In the genomic region with DNA sequence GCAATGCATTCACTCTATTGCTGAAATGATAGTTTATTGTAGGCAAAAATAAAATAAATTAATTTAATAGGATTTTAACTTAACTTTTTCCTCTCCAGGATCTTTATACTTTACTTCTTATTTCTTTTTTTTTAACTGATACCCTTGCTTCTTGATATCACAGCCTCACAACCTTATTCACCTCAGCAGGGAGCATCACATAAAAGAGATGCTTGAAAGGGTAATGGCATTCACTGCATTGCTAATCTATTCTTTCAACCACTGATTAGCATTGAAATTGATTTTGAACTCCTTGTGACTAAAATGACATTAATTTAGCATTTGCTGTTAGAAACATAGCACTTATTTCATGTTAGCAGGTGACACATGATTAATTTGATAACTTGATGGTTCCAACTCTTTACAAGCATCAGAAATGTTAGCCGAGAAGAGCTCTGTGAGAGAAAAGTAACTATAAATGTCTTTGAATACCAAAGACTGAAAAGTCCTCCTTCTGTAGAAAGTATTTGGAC, we compare ENCODE assay signal across 18 cellular contexts.
DNase-seq lines count a peak whose midpoint lies in the region; ATAC-seq and TF ChIP-seq lines count a peak whose summit lies in the region.
"Had no signal": no experiment of that assay in that cellular context is flagged by ENCODE, and none has a peak within 500 bp of the region (broad histone marks: within the 10 kb centered on the region; RNA-seq: fewer than 3 reads in every experiment).

No MANE protein-coding gene starts in this region.

- H3K27me3 Mint-ChIP-seq in H9 (ENCODE audit: low read depth) (no peaks in the 10 kb centered on the region), WTC11 (ENCODE audit: low read depth) (peaks cover 4% of the 10 kb centered on the region)
- H3K27me3 Mint-ChIP-seq: B cell had no signal

- H3K4me1 Mint-ChIP-seq in H9 (peaks cover 30 to 54% of the 10 kb centered on the region in 2 experiments), WTC11 (peaks cover 76% of the 10 kb centered on the region)
- H3K4me1 Mint-ChIP-seq: B cell had no signal

- H4K91ac ChIP-seq in H9 (ENCODE audit: insufficient read length, low read depth, low read length) = no peak overlapping the region

- H2AFZ ChIP-seq in H9 (ENCODE audit: low read length) = no peak overlapping the region
- H2AFZ ChIP-seq: GM23248 had no signal

- H3K9me3 ChIP-seq in H9 (ENCODE audit: control insufficient read depth, low read depth, low read length) (no peaks in the 10 kb centered on the region), iPS-18a (ENCODE audit: control insufficient read depth, low read depth, low read length) (no peaks in the 10 kb centered on the region), colonic mucosa (no peaks in the 10 kb centered on the region)
- H3K9me3 ChIP-seq: BLaER1 treated with 17β-estradiol and CSF1 and Interleukin-3, amounts not matched to agents 10 nM and 100 nM had no signal

- no peak overlapping the region for H2BK20ac ChIP-seq in H9 (ENCODE audit: low read depth, low read length, poor library complexity, severe bottlenecking)

- no CpG with 5 or more reads among the region's 1 CpG for WGBS in H9 (ENCODE audit: extremely low coverage, insufficient read length, low lambda C conversion rate)

- POLR2A ChIA-PET in WTC11 (lab: Charles Lee) = no interaction called here

- no peaks in the 10 kb centered on the region for H3K23me2 ChIP-seq in H9 (ENCODE audit: insufficient read length, low read depth, low read length, poor library complexity, severe bottlenecking)

- no peak overlapping the region for H2BK5ac ChIP-seq in H9 (ENCODE audit: insufficient read length, low read length)

- H3K27ac Mint-ChIP-seq in H9 (peak overlapping the region; percentile 49 to 87 (median 75); a peak in 6 of 7 replicates), WTC11 (peak overlapping the region; percentile 98)
- H3K27ac Mint-ChIP-seq: B cell; CD8-positive, alpha-beta T cell had no signal

- no peaks in the 10 kb centered on the region for H3K79me2 ChIP-seq in H9 (ENCODE audit: insufficient read depth, low read length)

- no peak overlapping the region for H3K9ac ChIP-seq in H9 (ENCODE audit: extremely low read depth, insufficient read length, low read length)
- no peak overlapping the region for H3K9ac ChIP-seq in iPS-18a (ENCODE audit: low read length)
- H3K9ac ChIP-seq in colonic mucosa (ENCODE audit: low read depth in 2 of 2, low read length in 2 of 2) = no peak overlapping the region
- H3K9ac ChIP-seq: BLaER1 treated with 17β-estradiol and CSF1 and Interleukin-3, amounts not matched to agents 10 nM and 100 nM; GM23248 had no signal

- no peak overlapping the region for H3K18ac ChIP-seq in H9 (ENCODE audit: insufficient read length, low read depth, low read length)

- no peaks in the 10 kb centered on the region for H3K27me3 ChIP-seq in H9 (ENCODE audit: insufficient read depth, low read length)
- H3K27me3 ChIP-seq in iPS-18a (ENCODE audit: control insufficient read depth, insufficient read depth, low read length) = no peaks in the 10 kb centered on the region
- H3K27me3 ChIP-seq in colonic mucosa = no peaks in the 10 kb centered on the region
- H3K27me3 ChIP-seq: BLaER1 treated with 17β-estradiol and CSF1 and Interleukin-3, amounts not matched to agents 10 nM and 100 nM had no signal

- H2BK12ac ChIP-seq in H9 (ENCODE audit: insufficient read length, low read depth, low read length) = no peak overlapping the region

- DNase-seq in H9 (no peak), WTC11 (ENCODE audit: low spot score) (no peak), D341Med (ENCODE audit: low spot score) (no peak), colonic mucosa (no peak), omental fat pad (ENCODE audit: low spot score) (no peak)
- DNase-seq: Calu3; CD8-positive, alpha-beta T cell; DMS 273 treated with DMSO at 0.1 percent for 48 hours; DMS53; DND-41; EL; GM23248; H7; KG1 had no signal

- H2AK5ac ChIP-seq in H9 (ENCODE audit: insufficient read length, low read length) = no peak overlapping the region

- CTCF ChIA-PET in WTC11 (lab: Charles Lee) = no interaction called here

- H3K4me3 ChIP-seq in iPS-18a (ENCODE audit: low read length) (peak overlapping the region; percentile 25), colonic mucosa (no peak overlapping the region)
- H3K4me3 ChIP-seq: BLaER1 treated with 17β-estradiol and CSF1 and Interleukin-3, amounts not matched to agents 10 nM and 100 nM; GM23248 had no signal

- H3T11ph ChIP-seq in H9 (ENCODE audit: low read length) = no peak overlapping the region

- no peak overlapping the region for H3K4me2 ChIP-seq in H9 (ENCODE audit: insufficient read depth, insufficient read length, low read length)
- H3K4me2 ChIP-seq: BLaER1 treated with 17β-estradiol and CSF1 and Interleukin-3, amounts not matched to agents 10 nM and 100 nM had no signal

- no peaks in the 10 kb centered on the region for H4K20me1 ChIP-seq in H9 (ENCODE audit: control insufficient read depth, insufficient read depth, insufficient read length)
- H4K20me1 ChIP-seq: BLaER1 treated with 17β-estradiol and CSF1 and Interleukin-3, amounts not matched to agents 10 nM and 100 nM had no signal

- H4K8ac ChIP-seq in H9 (replicated peaks; ENCODE audit: insufficient read length, low read depth, low read length) = no peak overlapping the region

- no peak overlapping the region for H2BK15ac ChIP-seq in H9 (ENCODE audit: low read depth, low read length)

- peaks cover 7 to 9% (median 7%) of the 10 kb centered on the region in 3 experiments; a peak in 5 of 7 replicates for H3K36me3 Mint-ChIP-seq in H9 (ENCODE audit: insufficient read depth in 1 of 3, low read depth in 3 of 3)
- H3K36me3 Mint-ChIP-seq in WTC11 = peaks cover 13% of the 10 kb centered on the region
- H3K36me3 Mint-ChIP-seq: CD8-positive, alpha-beta T cell had no signal

- no peak for TF ChIP-seq CTCF in H9 (conservative IDR thresholded peaks at IDR 0.05)
- no peak for TF ChIP-seq CTCF in WTC11 (IDR thresholded peaks at IDR 0.05)
- TF ChIP-seq CTCF in colonic mucosa (IDR thresholded peaks at IDR 0.05) = no peak
- TF ChIP-seq CTCF in omental fat pad (IDR thresholded peaks at IDR 0.05) = no peak

- peak overlapping the region in 1 of 2 experiments; percentile 40; a peak in 2 of 5 replicates for H3K4me3 Mint-ChIP-seq in H9
- H3K4me3 Mint-ChIP-seq in WTC11 = peak overlapping the region; percentile 46
- H3K4me3 Mint-ChIP-seq: B cell; CD8-positive, alpha-beta T cell had no signal

- H3K23ac ChIP-seq in H9 (ENCODE audit: insufficient read length, low read depth, low read length) = no peak overlapping the region

- ATAC-seq in WTC11 (peak; percentile 67), omental fat pad (ENCODE audit: low FRiP score) (no peak)
- ATAC-seq: CD8-positive, alpha-beta T cell had no signal

- intact Hi-C loops in colonic mucosa (cut with DNase I) = no loop called here

- H3K27ac ChIP-seq in H9 (ENCODE audit: insufficient read length, low read depth, low read length) = no peak overlapping the region
- H3K27ac ChIP-seq in iPS-18a (ENCODE audit: low read length) = no peak overlapping the region
- H3K27ac ChIP-seq in colonic mucosa = no peak overlapping the region
- H3K27ac ChIP-seq: BLaER1 treated with 17β-estradiol and CSF1 and Interleukin-3, amounts not matched to agents 10 nM and 100 nM; GM23248; HL-60 had no signal

- H3K14ac ChIP-seq in H9 (ENCODE audit: insufficient read depth, low read length) = no peak overlapping the region

- H3K4me1 ChIP-seq in H9 (ENCODE audit: insufficient read depth, low read length) = no peaks in the 10 kb centered on the region; the same call in 1 of the 2 replicates
- H3K4me1 ChIP-seq in iPS-18a (ENCODE audit: control insufficient read depth, low read depth, low read length) = peaks cover 16% of the 10 kb centered on the region
- no peaks in the 10 kb centered on the region for H3K4me1 ChIP-seq in colonic mucosa

- no peak overlapping the region for H3K4ac ChIP-seq in H9 (ENCODE audit: low read depth, low read length)

- H2BK120ac ChIP-seq in H9 (ENCODE audit: low read depth, low read length, poor library complexity, severe bottlenecking) = no peak overlapping the region

- H3K56ac ChIP-seq in H9 (ENCODE audit: insufficient read length, low read depth, low read length) = no peak overlapping the region

- H4K5ac ChIP-seq in H9 (ENCODE audit: insufficient read length, low read depth, low read length) = no peak overlapping the region

- H3K9me3 Mint-ChIP-seq in H9 (peaks cover 0 to 9% of the 10 kb centered on the region in 2 experiments; a peak in 4 of 5 replicates), WTC11 (peaks cover 17% of the 10 kb centered on the region; the same call in 1 of the 2 replicates)

- H3K36me3 ChIP-seq in iPS-18a (ENCODE audit: control insufficient read depth, low read depth, low read length) = no peaks in the 10 kb centered on the region
- no peaks in the 10 kb centered on the region for H3K36me3 ChIP-seq in colonic mucosa
- H3K36me3 ChIP-seq: BLaER1 treated with 17β-estradiol and CSF1 and Interleukin-3, amounts not matched to agents 10 nM and 100 nM had no signal

- no peaks in the 10 kb centered on the region for H3K79me1 ChIP-seq in H9 (ENCODE audit: insufficient read depth, low read depth, low read length, poor library complexity, severe bottlenecking)

TF ChIP-seq in WTC11, 78 proteins besides CTCF, POLR2A, EP300 and RAD21 (continues in another document):
- TF ChIP-seq, protein P1, sequence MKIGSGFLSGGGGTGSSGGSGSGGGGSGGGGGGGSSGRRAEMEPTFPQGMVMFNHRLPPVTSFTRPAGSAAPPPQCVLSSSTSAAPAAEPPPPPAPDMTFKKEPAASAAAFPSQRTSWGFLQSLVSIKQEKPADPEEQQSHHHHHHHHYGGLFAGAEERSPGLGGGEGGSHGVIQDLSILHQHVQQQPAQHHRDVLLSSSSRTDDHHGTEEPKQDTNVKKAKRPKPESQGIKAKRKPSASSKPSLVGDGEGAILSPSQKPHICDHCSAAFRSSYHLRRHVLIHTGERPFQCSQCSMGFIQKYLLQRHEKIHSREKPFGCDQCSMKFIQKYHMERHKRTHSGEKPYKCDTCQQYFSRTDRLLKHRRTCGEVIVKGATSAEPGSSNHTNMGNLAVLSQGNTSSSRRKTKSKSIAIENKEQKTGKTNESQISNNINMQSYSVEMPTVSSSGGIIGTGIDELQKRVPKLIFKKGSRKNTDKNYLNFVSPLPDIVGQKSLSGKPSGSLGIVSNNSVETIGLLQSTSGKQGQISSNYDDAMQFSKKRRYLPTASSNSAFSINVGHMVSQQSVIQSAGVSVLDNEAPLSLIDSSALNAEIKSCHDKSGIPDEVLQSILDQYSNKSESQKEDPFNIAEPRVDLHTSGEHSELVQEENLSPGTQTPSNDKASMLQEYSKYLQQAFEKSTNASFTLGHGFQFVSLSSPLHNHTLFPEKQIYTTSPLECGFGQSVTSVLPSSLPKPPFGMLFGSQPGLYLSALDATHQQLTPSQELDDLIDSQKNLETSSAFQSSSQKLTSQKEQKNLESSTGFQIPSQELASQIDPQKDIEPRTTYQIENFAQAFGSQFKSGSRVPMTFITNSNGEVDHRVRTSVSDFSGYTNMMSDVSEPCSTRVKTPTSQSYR (CRISPR knock-in tag; IDR thresholded peaks at IDR 0.05) = no peak
